8 cellular contexts compared by ENCODE assay signal in genomic region chr7:74788369-74789150, GRCh38. TPM values are rescaled to one million over a fixed set of nuclear protein-coding genes. Genes with fewer than 3 reads are reported as not detected.
DNase-seq lines count a peak whose midpoint lies in the region; ATAC-seq and TF ChIP-seq lines count a peak whose summit lies in the region.
"Not testable (repeated sequence)": the region's sequence is repeated elsewhere in the genome, so short reads cannot be mapped to it uniquely, and the experiment has no call there.

No MANE protein-coding gene starts in this region.

- peak overlapping the region; percentile 29 for H3K4me3 ChIP-seq in BJ (ENCODE audit: low read depth, low read length)

- DNase-seq in BJ (ENCODE audit: low read depth), result peak; percentile 33
- peak; percentile 87 for DNase-seq in NCI-H526 treated with DMSO at 0.1 percent for 48 hours (lab: John Stamatoyannopoulos, UW)
- peak; percentile 92 to 95 for DNase-seq in activated CD4-positive, alpha-beta T cell treated with anti-CD3 and anti-CD28 coated beads for 4 hours
- peak in 60 of 61 donors; percentile 37 to 98 (median 89) for DNase-seq in caudate nucleus (lab: John Stamatoyannopoulos, UW)
- peak; percentile 87 for DNase-seq in kidney tubule cell (ENCODE audit: low spot score)
- peak; percentile 94 for DNase-seq in stimulated activated CD4-positive, alpha-beta T cell treated with anti-CD3 and anti-CD28 coated beads, Interleukin-15, amount 100 ng/mL, for 24 hours

- TF ChIP-seq CTCF in BJ (IDR thresholded peaks at IDR 0.05; ENCODE audit: insufficient read depth, low read depth, low read length), result 0 out of 2 replicates have a peak, but pooled peaks have one; percentile 3

- CTCF ChIA-PET in BJ (lab: Yijun Ruan, JAX), result not testable (repeated sequence)

- H3K36me3 ChIP-seq in BJ (ENCODE audit: control insufficient read depth, insufficient read depth, low read length), result not testable (repeated sequence)

- H3K27ac ChIP-seq in caudate nucleus (ENCODE audit: low read depth, low read length), result not testable (repeated sequence)

- H3K27me3 ChIP-seq in BJ (ENCODE audit: control insufficient read depth, insufficient read depth, low read length), result not testable (repeated sequence)

- ATAC-seq in GM21381 (IDR thresholded peaks at IDR 0.05; ENCODE audit: unreplicated experiment), result peak; percentile 80
- peak; percentile 79 for ATAC-seq in HG03558 (IDR thresholded peaks at IDR 0.05; ENCODE audit: extremely low read depth, unreplicated experiment)

- POLR2A ChIA-PET in BJ (lab: Charles Lee), result not testable (repeated sequence)

RNA-seq across cellular contexts. Expression of gene NCF1, which starts 14.7 kb away (rescaled TPM):
- polyA plus RNA-seq in BJ (2011; rRNA removed), result not detected in 2 replicates
- not detected in 2 replicates for polyA minus RNA-seq in BJ (2011; rRNA and poly(A)+ RNA removed)

Comparison
In these comparisons a context has a peak if more than half of its experiments do, and no peak if none do; other contexts are left out.
1. DNase-seq: peak in every context shown above with its lines; median percentile 94 in stimulated activated CD4-positive, alpha-beta T cell treated with anti-CD3 and anti-CD28 coated beads, Interleukin-15, amount 100 ng/mL, for 24 hours; 94 in activated CD4-positive, alpha-beta T cell treated with anti-CD3 and anti-CD28 coated beads for 4 hours; 89 in caudate nucleus; 87 in NCI-H526 treated with DMSO at 0.1 percent for 48 hours; 87 in kidney tubule cell; 33 in BJ.